In genomic region chr7:102234801-102235550, GRCh38 we compare ENCODE assay signal across 9 cellular contexts.
"Had no signal": no experiment of that assay in that cellular context is flagged by ENCODE, and none has a peak within 500 bp of the region (broad histone marks: within the 10 kb centered on the region; RNA-seq: fewer than 3 reads in every experiment).

No MANE protein-coding gene starts in this region.

- H3K27ac Mint-ChIP-seq: IgD-negative memory B cell had no signal

- H3K9me3 ChIP-seq: HAP-1 had no signal

- H3K4me3 Mint-ChIP-seq: IgD-negative memory B cell had no signal

- DNase-seq: GM23248, GOT3, H7, KBM-7 had no signal

- H3K4me3 ChIP-seq: GM23248, HAP-1 had no signal

- H3K9ac ChIP-seq: GM23248, KMS-11 had no signal

- H2AFZ ChIP-seq: GM23248 had no signal

- FAIRE-seq: HTR-8/SVneo had no signal

- H3K27ac ChIP-seq: GM23248, KMS-11 had no signal

- H3K36me3 Mint-ChIP-seq: IgD-negative memory B cell had no signal

- H3K4me1 ChIP-seq: HAP-1 had no signal

- H3K27me3 Mint-ChIP-seq: IgD-negative memory B cell had no signal

- H3K9me3 Mint-ChIP-seq: IgD-negative memory B cell had no signal

- H3K4me2 ChIP-seq: KMS-11 had no signal

- ATAC-seq: HCT116 had no signal
